10 cellular contexts compared by ENCODE assay signal in the genomic region with DNA sequence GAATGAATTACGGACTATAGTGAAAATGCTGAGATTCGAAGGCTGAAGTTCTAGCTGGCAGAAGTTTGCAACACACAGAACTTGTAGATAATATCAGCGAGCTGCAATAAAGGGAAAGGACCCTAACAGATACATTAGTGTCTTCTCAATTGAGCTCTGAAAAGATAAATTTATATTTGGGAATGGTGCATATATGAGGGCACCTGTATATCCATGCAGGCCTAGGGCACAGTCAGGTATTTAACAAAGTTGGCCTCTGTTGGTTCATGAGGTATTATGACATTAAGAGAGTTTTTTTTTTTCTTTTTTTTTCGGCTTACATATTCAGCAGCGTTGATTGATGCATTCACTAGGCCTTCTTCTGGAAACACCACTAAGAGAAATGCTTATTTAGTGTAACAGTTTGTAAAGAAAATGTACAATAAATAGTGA. TPM values are rescaled to one million over a fixed set of nuclear protein-coding genes. Genes with fewer than 3 reads are reported as not detected.
DNase-seq lines count a peak whose midpoint lies in the region; ATAC-seq and TF ChIP-seq lines count a peak whose summit lies in the region.
"Had no signal": no experiment of that assay in that cellular context is flagged by ENCODE, and none has a peak within 500 bp of the region (broad histone marks: within the 10 kb centered on the region; RNA-seq: fewer than 3 reads in every experiment).

No MANE protein-coding gene starts in this region.

- peak overlapping the region; percentile 78 for H3K4me3 Mint-ChIP-seq in T-helper 2 cell treated with Interferon-gamma antibody and Interleukin-4, amounts not matched to agents 5 μg/mL and 100 μg/mL, for 36 hours

- H3K9me3 ChIP-seq in ascending aorta, result no peaks in the 10 kb centered on the region
- H3K9me3 ChIP-seq in suprapubic skin, result no peaks in the 10 kb centered on the region

- no peaks in the 10 kb centered on the region for H3K36me3 Mint-ChIP-seq in T-helper 2 cell treated with Interferon-gamma antibody and Interleukin-4, amounts not matched to agents 5 μg/mL and 100 μg/mL, for 36 hours (ENCODE audit: low read depth)

- H3K9me3 Mint-ChIP-seq in T-helper 2 cell treated with Interferon-gamma antibody and Interleukin-4, amounts not matched to agents 5 μg/mL and 100 μg/mL, for 36 hours, result no peaks in the 10 kb centered on the region
- H3K9me3 Mint-ChIP-seq: dendritic cell treated with granulocyte-macrophage colony-stimulating factor and Interleukin-4, amounts not matched to agents 40 ng/mL and 50 ng/mL, for 4 days had no signal

- H3K27ac Mint-ChIP-seq in T-helper 2 cell treated with Interferon-gamma antibody and Interleukin-4, amounts not matched to agents 5 μg/mL and 100 μg/mL, for 36 hours, result no peak overlapping the region

- no peak for TF ChIP-seq CTCF in ascending aorta (IDR thresholded peaks at IDR 0.05)
- no peak for TF ChIP-seq CTCF in suprapubic skin (IDR thresholded peaks at IDR 0.05)

- DNase-seq in T-helper 2 cell treated with Interferon-gamma antibody and Interleukin-4, amounts not matched to agents 5 μg/mL and 100 μg/mL, for 36 hours (ENCODE audit: low spot score), result no peak
- no peak for DNase-seq in T-helper 2 cell
- no peak for DNase-seq in ascending aorta (ENCODE audit: low spot score in 2 of 2)
- DNase-seq in kidney tubule cell (ENCODE audit: low spot score), result peak; percentile 13
- DNase-seq in suprapubic skin (ENCODE audit: low spot score in 2 of 2), result no peak
- no peak for DNase-seq in stimulated activated CD4-positive, alpha-beta T cell treated with anti-CD3 and anti-CD28 coated beads, Interleukin-15, amount 100 ng/mL, for 24 hours
- no peak for DNase-seq in GM03348 (ENCODE audit: low spot score)
- DNase-seq: SHP77 had no signal

- H3K27ac ChIP-seq in ascending aorta (peak overlapping the region; percentile 95 to 98), suprapubic skin (peak overlapping the region; percentile 94)

- peaks cover 74% of the 10 kb centered on the region for H3K27me3 Mint-ChIP-seq in T-helper 2 cell treated with Interferon-gamma antibody and Interleukin-4, amounts not matched to agents 5 μg/mL and 100 μg/mL, for 36 hours (ENCODE audit: low read depth)

- TF ChIP-seq POLR2A in suprapubic skin (IDR thresholded peaks at IDR 0.05), result no peak

- H3K36me3 ChIP-seq in ascending aorta (peaks cover 0 to 6% of the 10 kb centered on the region in 2 donors), suprapubic skin (peaks cover 7% of the 10 kb centered on the region)

- no peak for TF ChIP-seq EP300 in suprapubic skin (IDR thresholded peaks at IDR 0.05)

- H3K4me1 ChIP-seq in ascending aorta (peaks cover under 1 to 14% of the 10 kb centered on the region in 2 donors), suprapubic skin (peaks cover 61% of the 10 kb centered on the region)

- H3K4me3 ChIP-seq in ascending aorta (peak overlapping the region; percentile 74 to 95), suprapubic skin (peak overlapping the region; percentile 74)

- WGBS in suprapubic skin, result 27% methylated on average over 5 of the region's 5 CpGs

- intact Hi-C loops in ascending aorta (cut with DNase I), result loop anchor here (5.0 kb wide), 2 partner anchors 108 to 193 kb away; no protein-coding TSS in a partner anchor

- peaks cover 14% of the 10 kb centered on the region for H3K4me1 Mint-ChIP-seq in T-helper 2 cell treated with Interferon-gamma antibody and Interleukin-4, amounts not matched to agents 5 μg/mL and 100 μg/mL, for 36 hours (ENCODE audit: low read depth)

- ATAC-seq in HG03196 (IDR thresholded peaks at IDR 0.05; ENCODE audit: unreplicated experiment), result no peak

- H3K27me3 ChIP-seq in ascending aorta, result no peaks in the 10 kb centered on the region
- no peaks in the 10 kb centered on the region for H3K27me3 ChIP-seq in suprapubic skin

RNA-seq across cellular contexts. Expression of gene NFIA, which starts 2.2 kb away (rescaled TPM):
- total RNA-seq in ascending aorta (52.0 TPM), suprapubic skin (10 to 100 TPM; 30.1 to 54.2 (median 48.2) TPM)
